ENCODE assay signal across 8 cellular contexts in the genomic region with DNA sequence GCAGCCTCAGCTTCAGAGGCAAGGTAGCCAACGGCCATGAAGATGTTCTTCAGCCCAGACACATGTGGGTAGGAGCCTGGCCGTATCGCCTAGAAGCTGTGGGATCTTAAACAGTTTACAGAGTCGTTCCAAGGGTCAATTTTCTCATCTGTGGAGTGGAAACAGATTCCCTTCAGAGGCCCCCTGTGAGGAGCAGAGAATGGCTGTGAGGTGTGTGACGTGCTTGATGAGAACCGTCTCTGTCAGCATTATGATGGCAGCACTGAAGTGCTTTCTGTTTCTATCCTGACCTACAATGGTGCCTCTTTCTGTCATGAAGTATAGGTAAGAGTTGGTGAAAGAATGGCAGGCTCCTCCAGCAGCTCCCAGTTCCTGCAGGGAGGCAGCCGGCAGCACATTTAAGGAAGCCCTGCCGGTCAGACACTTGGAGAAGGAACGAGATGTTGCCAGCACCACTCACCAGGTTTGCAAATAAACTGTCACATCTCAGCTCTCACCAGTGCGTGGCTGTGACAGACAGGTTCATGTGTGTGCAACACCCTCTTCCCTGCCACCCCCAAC.
A peak's percentile ranks its signal among the peaks of the same experiment; 100 is the strongest.
DNase-seq lines count a peak whose midpoint lies in the region; ATAC-seq lines count a peak whose summit lies in the region.

No MANE protein-coding gene starts in this region.

- DNase-seq in activated CD4-positive, alpha-beta memory T cell treated with anti-CD3 and anti-CD28 coated beads, Interleukin-2, amount 10 ng/mL, durations not matched to agents 7 days and 5 days, result peak; percentile 65
- DNase-seq in naive thymus-derived CD8-positive, alpha-beta T cell, result peak; percentile 14 to 74 (median 56)
- DNase-seq in dedifferentiated amniotic fluid mesenchymal stem cell (ENCODE audit: extremely low spot score) (no peak), NCI-H69 (lab: John Stamatoyannopoulos, UW) (no peak), NOMO-1 treated with dmso at 0.1 percent for 144 hours (lab: John Stamatoyannopoulos, UW; ENCODE audit: unreplicated experiment) (no peak), H7 (no peak)

- H3K36me3 Mint-ChIP-seq in activated CD4-positive, alpha-beta memory T cell treated with anti-CD3 and anti-CD28 coated beads, Interleukin-2, amount 10 ng/mL, durations not matched to agents 7 days and 5 days (ENCODE audit: low read depth), result peaks cover 16% of the 10 kb centered on the region
- no peaks in the 10 kb centered on the region for H3K36me3 Mint-ChIP-seq in naive thymus-derived CD8-positive, alpha-beta T cell

- H3K36me3 ChIP-seq in H7 (replicated peaks; ENCODE audit: control insufficient read depth, insufficient read depth, low read length), result no peaks in the 10 kb centered on the region

- H3K27ac Mint-ChIP-seq in activated CD4-positive, alpha-beta memory T cell treated with anti-CD3 and anti-CD28 coated beads, Interleukin-2, amount 10 ng/mL, durations not matched to agents 7 days and 5 days, result peak overlapping the region; percentile 90
- H3K27ac Mint-ChIP-seq in naive thymus-derived CD8-positive, alpha-beta T cell, result peak overlapping the region; percentile 96 to 100 (median 99)

- POLR2A ChIA-PET in activated CD4-positive, alpha-beta memory T cell treated with anti-CD3 and anti-CD28 coated beads, Interleukin-2, amount 10 ng/mL, durations not matched to agents 7 days and 5 days (lab: Charles Lee), result interaction anchor here (0.7 to 3.7 kb wide), 30 partner anchors 9 to 401 kb away, joined by 3 to 44 read pairs (median 4); partner anchors contain the start of gene SLC25A15
- POLR2A ChIA-PET in naive thymus-derived CD8-positive, alpha-beta T cell (lab: Charles Lee), result interaction anchor here (0.6 to 3.4 kb wide), 14 partner anchors 42 to 706 kb away, joined by 3 to 22 read pairs (median 4); partner anchors contain the start of gene FOXO1

- H3K4me1 Mint-ChIP-seq in activated CD4-positive, alpha-beta memory T cell treated with anti-CD3 and anti-CD28 coated beads, Interleukin-2, amount 10 ng/mL, durations not matched to agents 7 days and 5 days, result peaks cover 40% of the 10 kb centered on the region
- peaks cover 42 to 72% (median 59%) of the 10 kb centered on the region in 4 donors for H3K4me1 Mint-ChIP-seq in naive thymus-derived CD8-positive, alpha-beta T cell

- H3K4me3 Mint-ChIP-seq in activated CD4-positive, alpha-beta memory T cell treated with anti-CD3 and anti-CD28 coated beads, Interleukin-2, amount 10 ng/mL, durations not matched to agents 7 days and 5 days, result peak overlapping the region; percentile 70
- peak overlapping the region; percentile 84 to 95 (median 88) for H3K4me3 Mint-ChIP-seq in naive thymus-derived CD8-positive, alpha-beta T cell

- no peak overlapping the region for H3K4me3 ChIP-seq in H7 (ENCODE audit: insufficient read depth, low read depth, low read length)

- no peaks in the 10 kb centered on the region for H3K27me3 Mint-ChIP-seq in activated CD4-positive, alpha-beta memory T cell treated with anti-CD3 and anti-CD28 coated beads, Interleukin-2, amount 10 ng/mL, durations not matched to agents 7 days and 5 days
- no peaks in the 10 kb centered on the region for H3K27me3 Mint-ChIP-seq in naive thymus-derived CD8-positive, alpha-beta T cell

- ATAC-seq in GM19035 (IDR thresholded peaks at IDR 0.05; ENCODE audit: unreplicated experiment) (peak; percentile 44), HG03060 (IDR thresholded peaks at IDR 0.05; ENCODE audit: low read depth, unreplicated experiment) (peak; percentile 11)
- peak; percentile 71 to 77 for ATAC-seq in naive thymus-derived CD8-positive, alpha-beta T cell

- H3K27me3 ChIP-seq in H7 (ENCODE audit: control insufficient read depth, insufficient read depth, low read length), result no peaks in the 10 kb centered on the region

- CTCF ChIA-PET in activated CD4-positive, alpha-beta memory T cell treated with anti-CD3 and anti-CD28 coated beads, Interleukin-2, amount 10 ng/mL, durations not matched to agents 7 days and 5 days (lab: Charles Lee), result interaction anchor here (0.7 to 1.2 kb wide), 4 partner anchors 213 to 294 kb away, joined by 3 read pairs; no protein-coding TSS in a partner anchor

- H3K9me3 Mint-ChIP-seq in activated CD4-positive, alpha-beta memory T cell treated with anti-CD3 and anti-CD28 coated beads, Interleukin-2, amount 10 ng/mL, durations not matched to agents 7 days and 5 days, result peaks cover 10% of the 10 kb centered on the region
- peaks cover 0 to 8% (median 0%) of the 10 kb centered on the region in 9 donors for H3K9me3 Mint-ChIP-seq in naive thymus-derived CD8-positive, alpha-beta T cell

Comparison
In these comparisons a context has a peak if more than half of its experiments do, and no peak if none do; other contexts are left out.
1. ATAC-seq: peak in every context shown above with its lines; median percentile 74 in naive thymus-derived CD8-positive, alpha-beta T cell; 44 in GM19035; 11 in HG03060.
2. DNase-seq: peak in activated CD4-positive, alpha-beta memory T cell treated with anti-CD3 and anti-CD28 coated beads, Interleukin-2, amount 10 ng/mL, durations not matched to agents 7 days and 5 days (single experiment) and naive thymus-derived CD8-positive, alpha-beta T cell (10 of 10); none in dedifferentiated amniotic fluid mesenchymal stem cell (single experiment), NCI-H69 (single experiment), NOMO-1 treated with dmso at 0.1 percent for 144 hours (single experiment) and H7 (single experiment).